In the genomic region with DNA sequence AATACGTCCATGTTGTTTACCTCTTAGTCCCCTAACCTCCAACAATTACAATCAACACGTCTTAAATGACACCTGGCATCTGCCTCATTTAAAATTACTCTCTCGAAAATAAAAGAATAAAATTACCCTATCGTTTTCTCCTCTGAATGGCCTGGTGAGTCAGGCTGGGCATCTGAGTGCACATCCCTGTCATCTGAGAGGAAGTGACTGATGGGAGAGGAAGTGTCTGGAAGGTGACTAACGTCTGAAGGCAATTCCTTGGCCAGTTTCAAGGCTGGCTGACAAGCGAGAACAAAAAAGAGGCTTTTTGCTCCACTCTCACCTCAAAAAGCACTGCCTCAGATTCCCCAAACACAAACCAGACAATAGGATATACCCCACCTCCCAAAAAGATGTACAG, we compare ENCODE assay signal across 8 cellular contexts. TPM values are rescaled to one million over a fixed set of nuclear protein-coding genes. Genes with fewer than 3 reads are reported as not detected.
A peak's percentile ranks its signal among the peaks of the same experiment; 100 is the strongest.
DNase-seq lines count a peak whose midpoint lies in the region; ATAC-seq and TF ChIP-seq lines count a peak whose summit lies in the region.

No MANE protein-coding gene starts in this region.

- H3K9me3 Mint-ChIP-seq in activated naive CD4-positive, alpha-beta T cell treated with anti-CD3 and anti-CD28 coated beads, Interleukin-2, amount 10 ng/mL, durations not matched to agents 7 days and 5 days, result no peaks in the 10 kb centered on the region

- CTCF ChIA-PET in activated naive CD4-positive, alpha-beta T cell treated with anti-CD3 and anti-CD28 coated beads, Interleukin-2, amount 10 ng/mL, durations not matched to agents 7 days and 5 days (lab: Charles Lee), result no interaction called here

- peak; percentile 56 for ATAC-seq in stimulated activated naive CD8-positive, alpha-beta T cell treated with anti-CD3 and anti-CD28 coated beads, Interleukin-15, Interleukin-2, amounts not matched to agents 100 U/mL and 50 U/mL, for 24 hours
- ATAC-seq in GM21825 (IDR thresholded peaks at IDR 0.05; ENCODE audit: unreplicated experiment) (no peak), GM19035 (IDR thresholded peaks at IDR 0.05; ENCODE audit: unreplicated experiment) (no peak)

- peaks cover 33% of the 10 kb centered on the region for H3K36me3 Mint-ChIP-seq in activated naive CD4-positive, alpha-beta T cell treated with anti-CD3 and anti-CD28 coated beads, Interleukin-2, amount 10 ng/mL, durations not matched to agents 7 days and 5 days

- no peak overlapping the region for H3K9ac ChIP-seq in fibroblast of lung (ENCODE audit: insufficient read depth, low read length)

- no peaks in the 10 kb centered on the region for H3K27me3 Mint-ChIP-seq in activated naive CD4-positive, alpha-beta T cell treated with anti-CD3 and anti-CD28 coated beads, Interleukin-2, amount 10 ng/mL, durations not matched to agents 7 days and 5 days

- H3K4me2 ChIP-seq in fibroblast of lung (ENCODE audit: extremely low read depth, insufficient read depth, low read length), result peak overlapping the region; percentile 18

- no peak overlapping the region for H3K4me3 Mint-ChIP-seq in activated naive CD4-positive, alpha-beta T cell treated with anti-CD3 and anti-CD28 coated beads, Interleukin-2, amount 10 ng/mL, durations not matched to agents 7 days and 5 days

- no peaks in the 10 kb centered on the region for H3K27me3 ChIP-seq in fibroblast of lung (ENCODE audit: control insufficient read depth, insufficient read depth, low read length)

- H3K36me3 ChIP-seq in fibroblast of lung (ENCODE audit: control insufficient read depth, insufficient read depth, low read length), result no peaks in the 10 kb centered on the region

- peaks cover 24% of the 10 kb centered on the region for H3K79me2 ChIP-seq in fibroblast of lung (ENCODE audit: control insufficient read depth, insufficient read depth, low read length)

- peaks cover 51% of the 10 kb centered on the region for H3K4me1 Mint-ChIP-seq in activated naive CD4-positive, alpha-beta T cell treated with anti-CD3 and anti-CD28 coated beads, Interleukin-2, amount 10 ng/mL, durations not matched to agents 7 days and 5 days

- no peak overlapping the region for H2AFZ ChIP-seq in fibroblast of lung (ENCODE audit: low read length)

- no peaks in the 10 kb centered on the region for H3K9me3 ChIP-seq in fibroblast of lung (ENCODE audit: control insufficient read depth, insufficient read depth, low read depth, low read length)

- H3K27ac ChIP-seq in fibroblast of lung (ENCODE audit: insufficient read depth, low read length), result peak overlapping the region; percentile 56

- TF ChIP-seq CTCF in fibroblast of lung (conservative IDR thresholded peaks at IDR 0.05 in 1 of 2, IDR thresholded peaks at IDR 0.05 in 1 of 2; ENCODE audit: low read depth in 1 of 2, low read length in 2 of 2), result no peak

- no peaks in the 10 kb centered on the region for H4K20me1 ChIP-seq in fibroblast of lung (ENCODE audit: control insufficient read depth, extremely low read depth, insufficient read depth, low read length)

- peaks cover 12% of the 10 kb centered on the region for H3K4me1 ChIP-seq in fibroblast of lung (ENCODE audit: control insufficient read depth, extremely low read depth, insufficient read depth, low read length)

- no peak overlapping the region for H3K4me3 ChIP-seq in fibroblast of lung (replicated peaks in 1 of 4; ENCODE audit: control extremely low read depth in 1 of 4, insufficient read depth in 1 of 4, low read depth in 3 of 4, low read length in 4 of 4)

- DNase-seq in activated naive CD4-positive, alpha-beta T cell treated with Interleukin-2 at 50 U/mL for 16 hours, result peak; percentile 9
- no peak for DNase-seq in activated naive CD4-positive, alpha-beta T cell treated with anti-CD3 and anti-CD28 coated beads, Interleukin-2, amount 10 ng/mL, durations not matched to agents 7 days and 5 days
- peak; percentile 89 for DNase-seq in RPMI7951 (ENCODE audit: low read depth)
- peak; percentile 47 to 92 for DNase-seq in fibroblast of lung (ENCODE audit: low read depth in 2 of 2)
- peak; percentile 43 for DNase-seq in stimulated activated naive CD8-positive, alpha-beta T cell treated with anti-CD3 and anti-CD28 coated beads, Interleukin-15, Interleukin-2, amounts not matched to agents 100 U/mL and 50 U/mL, for 24 hours
- DNase-seq in mucosa of gallbladder (ENCODE audit: low spot score), result no peak

- H3K27ac Mint-ChIP-seq in activated naive CD4-positive, alpha-beta T cell treated with anti-CD3 and anti-CD28 coated beads, Interleukin-2, amount 10 ng/mL, durations not matched to agents 7 days and 5 days, result no peak overlapping the region

RNA-seq across cellular contexts. Expression of a gene that starts 57.7 kb away (rescaled TPM):
- 60.6 and 75.0 TPM in 2 replicates for total RNA-seq in RPMI7951 (2014; rRNA removed; shearing (Covaris generic))
- total RNA-seq in fibroblast of lung, result 57.5 and 63.7 TPM in 2 replicates
- 124 and 127 TPM in 2 replicates for polyA plus RNA-seq in fibroblast of lung
- polyA plus RNA-seq in fibroblast of lung (2012), result 66.7 and 86.3 TPM in 2 replicates
- 340 and 364 TPM in 2 replicates for polyA minus RNA-seq in fibroblast of lung (ENCODE audit: low replicate concordance)
- 63.4 TPM for total RNA-seq in mucosa of gallbladder

Comparison
In these comparisons a context has a peak if more than half of its experiments do, and no peak if none do; other contexts are left out.
1. DNase-seq: peak in activated naive CD4-positive, alpha-beta T cell treated with Interleukin-2 at 50 U/mL for 16 hours (single experiment), RPMI7951 (single experiment), fibroblast of lung (2 of 2) and stimulated activated naive CD8-positive, alpha-beta T cell treated with anti-CD3 and anti-CD28 coated beads, Interleukin-15, Interleukin-2, amounts not matched to agents 100 U/mL and 50 U/mL, for 24 hours (single experiment); none in activated naive CD4-positive, alpha-beta T cell treated with anti-CD3 and anti-CD28 coated beads, Interleukin-2, amount 10 ng/mL, durations not matched to agents 7 days and 5 days (single experiment) and mucosa of gallbladder (single experiment).